In the genomic region with DNA sequence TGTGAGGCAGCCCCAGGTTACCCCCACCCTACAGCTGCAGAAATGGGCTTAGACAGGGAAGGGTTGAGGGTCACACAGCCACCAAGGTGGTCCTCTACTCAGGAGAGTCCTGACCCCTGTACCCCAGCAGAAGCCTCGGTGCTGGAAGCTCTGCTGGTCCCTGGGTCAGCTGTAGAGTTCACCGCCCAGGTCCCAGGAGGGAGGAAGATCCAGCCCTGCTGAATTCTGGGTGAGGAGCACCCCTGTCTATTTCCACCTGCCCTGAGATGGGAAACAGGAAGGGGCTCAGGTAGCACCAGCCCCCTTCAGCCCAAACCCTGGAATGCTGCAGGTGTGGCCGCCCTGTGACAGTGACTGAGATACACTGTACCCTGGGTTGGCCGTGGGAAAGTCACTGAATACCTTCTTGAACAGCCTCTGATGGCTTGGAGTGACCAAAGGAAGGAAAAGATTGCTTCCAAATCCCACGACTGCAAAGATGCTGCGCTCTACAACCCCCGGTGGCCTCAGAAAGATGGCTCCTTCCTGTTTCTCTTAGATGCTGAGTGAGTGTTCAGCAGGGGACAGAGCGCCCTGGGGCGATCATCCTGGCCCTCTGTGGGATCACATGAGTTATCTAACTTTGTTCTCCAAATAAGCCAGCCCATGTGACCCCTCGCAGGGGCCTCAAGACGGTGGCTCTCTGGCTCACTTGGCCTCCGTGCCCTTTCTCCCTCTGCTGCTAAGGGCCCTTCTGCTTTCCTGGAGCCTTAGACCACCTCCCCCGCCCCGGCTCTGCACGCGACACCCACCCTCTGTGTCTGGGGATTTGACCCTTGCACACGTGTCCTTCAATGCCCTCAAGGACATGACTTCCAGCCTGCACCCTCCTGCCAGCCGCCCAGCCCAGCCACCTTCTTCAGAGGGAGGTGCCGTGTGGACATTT, we compare ENCODE assay signal across 1 cellular context.
TF ChIP-seq lines count a peak whose summit lies in the region.

No MANE protein-coding gene starts in this region.

TF ChIP-seq in WTC11, 78 proteins besides CTCF, POLR2A, EP300 and RAD21 (continued from another document):
- TF ChIP-seq, protein P1, sequence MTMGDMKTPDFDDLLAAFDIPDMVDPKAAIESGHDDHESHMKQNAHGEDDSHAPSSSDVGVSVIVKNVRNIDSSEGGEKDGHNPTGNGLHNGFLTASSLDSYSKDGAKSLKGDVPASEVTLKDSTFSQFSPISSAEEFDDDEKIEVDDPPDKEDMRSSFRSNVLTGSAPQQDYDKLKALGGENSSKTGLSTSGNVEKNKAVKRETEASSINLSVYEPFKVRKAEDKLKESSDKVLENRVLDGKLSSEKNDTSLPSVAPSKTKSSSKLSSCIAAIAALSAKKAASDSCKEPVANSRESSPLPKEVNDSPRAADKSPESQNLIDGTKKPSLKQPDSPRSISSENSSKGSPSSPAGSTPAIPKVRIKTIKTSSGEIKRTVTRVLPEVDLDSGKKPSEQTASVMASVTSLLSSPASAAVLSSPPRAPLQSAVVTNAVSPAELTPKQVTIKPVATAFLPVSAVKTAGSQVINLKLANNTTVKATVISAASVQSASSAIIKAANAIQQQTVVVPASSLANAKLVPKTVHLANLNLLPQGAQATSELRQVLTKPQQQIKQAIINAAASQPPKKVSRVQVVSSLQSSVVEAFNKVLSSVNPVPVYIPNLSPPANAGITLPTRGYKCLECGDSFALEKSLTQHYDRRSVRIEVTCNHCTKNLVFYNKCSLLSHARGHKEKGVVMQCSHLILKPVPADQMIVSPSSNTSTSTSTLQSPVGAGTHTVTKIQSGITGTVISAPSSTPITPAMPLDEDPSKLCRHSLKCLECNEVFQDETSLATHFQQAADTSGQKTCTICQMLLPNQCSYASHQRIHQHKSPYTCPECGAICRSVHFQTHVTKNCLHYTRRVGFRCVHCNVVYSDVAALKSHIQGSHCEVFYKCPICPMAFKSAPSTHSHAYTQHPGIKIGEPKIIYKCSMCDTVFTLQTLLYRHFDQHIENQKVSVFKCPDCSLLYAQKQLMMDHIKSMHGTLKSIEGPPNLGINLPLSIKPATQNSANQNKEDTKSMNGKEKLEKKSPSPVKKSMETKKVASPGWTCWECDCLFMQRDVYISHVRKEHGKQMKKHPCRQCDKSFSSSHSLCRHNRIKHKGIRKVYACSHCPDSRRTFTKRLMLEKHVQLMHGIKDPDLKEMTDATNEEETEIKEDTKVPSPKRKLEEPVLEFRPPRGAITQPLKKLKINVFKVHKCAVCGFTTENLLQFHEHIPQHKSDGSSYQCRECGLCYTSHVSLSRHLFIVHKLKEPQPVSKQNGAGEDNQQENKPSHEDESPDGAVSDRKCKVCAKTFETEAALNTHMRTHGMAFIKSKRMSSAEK (CRISPR knock-in tag; IDR thresholded peaks at IDR 0.05; ENCODE audit: borderline replicate concordance), result no peak
- TF ChIP-seq CBFB (CRISPR knock-in tag; IDR thresholded peaks at IDR 0.05; ENCODE audit: low read depth), result no peak
- TF ChIP-seq ZNF317 (CRISPR knock-in tag; IDR thresholded peaks at IDR 0.05; ENCODE audit: borderline replicate concordance, low read depth), result no peak
- TF ChIP-seq ZNF263 (CRISPR knock-in tag; IDR thresholded peaks at IDR 0.05; ENCODE audit: low read depth), result no peak
- TF ChIP-seq, protein P2, sequence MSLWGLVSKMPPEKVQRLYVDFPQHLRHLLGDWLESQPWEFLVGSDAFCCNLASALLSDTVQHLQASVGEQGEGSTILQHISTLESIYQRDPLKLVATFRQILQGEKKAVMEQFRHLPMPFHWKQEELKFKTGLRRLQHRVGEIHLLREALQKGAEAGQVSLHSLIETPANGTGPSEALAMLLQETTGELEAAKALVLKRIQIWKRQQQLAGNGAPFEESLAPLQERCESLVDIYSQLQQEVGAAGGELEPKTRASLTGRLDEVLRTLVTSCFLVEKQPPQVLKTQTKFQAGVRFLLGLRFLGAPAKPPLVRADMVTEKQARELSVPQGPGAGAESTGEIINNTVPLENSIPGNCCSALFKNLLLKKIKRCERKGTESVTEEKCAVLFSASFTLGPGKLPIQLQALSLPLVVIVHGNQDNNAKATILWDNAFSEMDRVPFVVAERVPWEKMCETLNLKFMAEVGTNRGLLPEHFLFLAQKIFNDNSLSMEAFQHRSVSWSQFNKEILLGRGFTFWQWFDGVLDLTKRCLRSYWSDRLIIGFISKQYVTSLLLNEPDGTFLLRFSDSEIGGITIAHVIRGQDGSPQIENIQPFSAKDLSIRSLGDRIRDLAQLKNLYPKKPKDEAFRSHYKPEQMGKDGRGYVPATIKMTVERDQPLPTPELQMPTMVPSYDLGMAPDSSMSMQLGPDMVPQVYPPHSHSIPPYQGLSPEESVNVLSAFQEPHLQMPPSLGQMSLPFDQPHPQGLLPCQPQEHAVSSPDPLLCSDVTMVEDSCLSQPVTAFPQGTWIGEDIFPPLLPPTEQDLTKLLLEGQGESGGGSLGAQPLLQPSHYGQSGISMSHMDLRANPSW (CRISPR knock-in tag; conservative IDR thresholded peaks at IDR 0.05; ENCODE audit: low read depth), result no peak
- no peak for TF ChIP-seq JUN (CRISPR knock-in tag; IDR thresholded peaks at IDR 0.05)
- no peak for TF ChIP-seq ZNF232 (CRISPR knock-in tag; IDR thresholded peaks at IDR 0.05)
- TF ChIP-seq TEAD1 (CRISPR knock-in tag; IDR thresholded peaks at IDR 0.05), result no peak
- TF ChIP-seq NR2C2 (CRISPR knock-in tag; IDR thresholded peaks at IDR 0.05), result no peak
- TF ChIP-seq ZBTB21 (CRISPR knock-in tag; IDR thresholded peaks at IDR 0.05; ENCODE audit: borderline replicate concordance), result no peak
- TF ChIP-seq, protein P3, sequence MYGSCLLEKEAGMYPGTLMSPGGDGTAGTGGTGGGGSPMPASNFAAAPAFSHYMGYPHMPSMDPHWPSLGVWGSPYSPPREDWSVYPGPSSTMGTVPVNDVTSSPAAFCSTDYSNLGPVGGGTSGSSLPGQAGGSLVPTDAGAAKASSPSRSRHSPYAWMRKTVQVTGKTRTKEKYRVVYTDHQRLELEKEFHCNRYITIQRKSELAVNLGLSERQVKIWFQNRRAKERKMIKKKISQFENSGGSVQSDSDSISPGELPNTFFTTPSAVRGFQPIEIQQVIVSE (CRISPR knock-in tag; IDR thresholded peaks at IDR 0.05; ENCODE audit: borderline replicate concordance), result no peak
- TF ChIP-seq MYBL2 (CRISPR knock-in tag; IDR thresholded peaks at IDR 0.05), result no peak
- TF ChIP-seq ZNF423 (CRISPR knock-in tag; IDR thresholded peaks at IDR 0.05), result no peak
- no peak for TF ChIP-seq ELF4 (CRISPR knock-in tag; IDR thresholded peaks at IDR 0.05; ENCODE audit: low read depth)
- no peak for TF ChIP-seq NFATC4 (CRISPR knock-in tag; IDR thresholded peaks at IDR 0.05)
- TF ChIP-seq, protein P4, sequence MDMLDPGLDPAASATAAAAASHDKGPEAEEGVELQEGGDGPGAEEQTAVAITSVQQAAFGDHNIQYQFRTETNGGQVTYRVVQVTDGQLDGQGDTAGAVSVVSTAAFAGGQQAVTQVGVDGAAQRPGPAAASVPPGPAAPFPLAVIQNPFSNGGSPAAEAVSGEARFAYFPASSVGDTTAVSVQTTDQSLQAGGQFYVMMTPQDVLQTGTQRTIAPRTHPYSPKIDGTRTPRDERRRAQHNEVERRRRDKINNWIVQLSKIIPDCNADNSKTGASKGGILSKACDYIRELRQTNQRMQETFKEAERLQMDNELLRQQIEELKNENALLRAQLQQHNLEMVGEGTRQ (CRISPR knock-in tag; IDR thresholded peaks at IDR 0.05), result no peak
- TF ChIP-seq, protein P5, sequence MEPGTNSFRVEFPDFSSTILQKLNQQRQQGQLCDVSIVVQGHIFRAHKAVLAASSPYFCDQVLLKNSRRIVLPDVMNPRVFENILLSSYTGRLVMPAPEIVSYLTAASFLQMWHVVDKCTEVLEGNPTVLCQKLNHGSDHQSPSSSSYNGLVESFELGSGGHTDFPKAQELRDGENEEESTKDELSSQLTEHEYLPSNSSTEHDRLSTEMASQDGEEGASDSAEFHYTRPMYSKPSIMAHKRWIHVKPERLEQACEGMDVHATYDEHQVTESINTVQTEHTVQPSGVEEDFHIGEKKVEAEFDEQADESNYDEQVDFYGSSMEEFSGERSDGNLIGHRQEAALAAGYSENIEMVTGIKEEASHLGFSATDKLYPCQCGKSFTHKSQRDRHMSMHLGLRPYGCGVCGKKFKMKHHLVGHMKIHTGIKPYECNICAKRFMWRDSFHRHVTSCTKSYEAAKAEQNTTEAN (CRISPR knock-in tag; IDR thresholded peaks at IDR 0.05), result no peak
